ENCODE assay signal across 16 cellular contexts in the genomic region with DNA sequence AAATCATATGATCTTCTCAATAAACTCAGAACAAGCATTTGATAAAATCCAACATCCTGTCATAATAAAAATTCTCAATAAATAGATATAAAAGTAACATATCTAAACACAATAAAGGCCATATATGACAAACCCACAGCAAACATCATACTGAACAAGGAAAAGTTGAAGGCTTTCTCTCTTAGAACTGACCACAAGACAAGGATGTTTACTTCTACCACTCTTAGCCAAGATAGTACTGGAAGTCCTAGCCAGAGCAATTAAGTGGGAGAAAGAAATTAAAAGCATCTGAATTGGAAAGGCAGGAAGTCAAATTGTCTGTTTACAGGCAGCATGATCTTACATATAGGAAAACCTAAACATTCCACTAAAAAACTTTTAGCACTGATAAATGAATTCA.
DNase-seq lines count a peak whose midpoint lies in the region; ATAC-seq and TF ChIP-seq lines count a peak whose summit lies in the region.
"Had no signal": no experiment of that assay in that cellular context is flagged by ENCODE, and none has a peak within 500 bp of the region (broad histone marks: within the 10 kb centered on the region; RNA-seq: fewer than 3 reads in every experiment).

No MANE protein-coding gene starts in this region.

- no peaks in the 10 kb centered on the region for H3K79me2 ChIP-seq in PC-3 (ENCODE audit: low read length)

- H3K9me2 ChIP-seq in PC-3 (replicated peaks; ENCODE audit: low read length), result no peaks in the 10 kb centered on the region

- no peak overlapping the region for H2BK15ac ChIP-seq in mesenchymal stem cell (ENCODE audit: low read depth, poor library complexity, severe bottlenecking)

- intact Hi-C loops in PC-3 (cut with micrococcal nuclease), result loop anchor here (10.0 kb wide), 1 partner anchor 471 kb away; no protein-coding TSS in a partner anchor

- H3K23ac ChIP-seq in mesenchymal stem cell (ENCODE audit: low read length in 2 of 2), result no peak overlapping the region

- H3K14ac ChIP-seq in mesenchymal stem cell (ENCODE audit: low read length in 2 of 2), result no peak overlapping the region

- peak; percentile 54 for DNase-seq in H4 (ENCODE audit: low spot score)
- no peak for DNase-seq in PC-3
- DNase-seq in mesenchymal stem cell, result peak; percentile 81
- DNase-seq in RPMI8226, result no peak
- DNase-seq: AML-193; Caco-2; Calu3; CD4-positive, alpha-beta T cell; CD8-positive, alpha-beta T cell; DMS79 treated with DMSO at 0.1 percent for 48 hours; GF-D8 had no signal

- no peaks in the 10 kb centered on the region for H4K20me1 ChIP-seq in PC-3 (ENCODE audit: low read length)
- H4K20me1 ChIP-seq: BLaER1 treated with 17β-estradiol and CSF1 and Interleukin-3, amounts not matched to agents 10 nM and 100 nM had no signal

- H3K27ac ChIP-seq in PC-3 (ENCODE audit: low read length), result no peak overlapping the region
- H3K27ac ChIP-seq in mesenchymal stem cell (ENCODE audit: low read length, poor library complexity, severe bottlenecking), result no peak overlapping the region
- H3K27ac ChIP-seq: 22Rv1; A549; BLaER1 treated with 17β-estradiol and CSF1 and Interleukin-3, amounts not matched to agents 10 nM and 100 nM; C4-2B had no signal

- H3K9me3 ChIP-seq in PC-3 (ENCODE audit: low read length), result 0 out of 2 replicates have a peak, but pooled peaks cover 8% of the 10 kb centered on the region
- H3K9me3 ChIP-seq in mesenchymal stem cell (ENCODE audit: control insufficient read depth, low read length), result peaks cover 7% of the 10 kb centered on the region
- H3K9me3 ChIP-seq: A549; BLaER1 treated with 17β-estradiol and CSF1 and Interleukin-3, amounts not matched to agents 10 nM and 100 nM; Caco-2 had no signal

- H3K4ac ChIP-seq in mesenchymal stem cell (ENCODE audit: low read depth in 1 of 2, low read length in 2 of 2), result no peak overlapping the region

- POLR2A ChIA-PET in PC-3 (lab: Charles Lee; ENCODE audit: unreplicated experiment), result no interaction called here

- no peak overlapping the region for H4K91ac ChIP-seq in mesenchymal stem cell (ENCODE audit: low read length)

- BruUV-seq in PC-3 (replicated peaks; lab: Mats Ljungman, UMichigan), result no TSS peak

- H2AK5ac ChIP-seq in mesenchymal stem cell (ENCODE audit: low read length, severe bottlenecking), result no peak overlapping the region

- H3K4me2 ChIP-seq in PC-3 (ENCODE audit: low read length) (no peak overlapping the region), mesenchymal stem cell (ENCODE audit: low read length, poor library complexity, severe bottlenecking) (no peak overlapping the region)
- H3K4me2 ChIP-seq: A549; BLaER1 treated with 17β-estradiol and CSF1 and Interleukin-3, amounts not matched to agents 10 nM and 100 nM had no signal

- no peak overlapping the region for H2BK12ac ChIP-seq in mesenchymal stem cell (ENCODE audit: low read length in 2 of 2)

- H3K4me1 ChIP-seq in PC-3 (ENCODE audit: insufficient read depth, low read length) (no peaks in the 10 kb centered on the region), mesenchymal stem cell (ENCODE audit: control insufficient read depth, insufficient read depth, low read depth, low read length) (no peaks in the 10 kb centered on the region)
- H3K4me1 ChIP-seq: A549, Caco-2 had no signal

- H3K4me3 ChIP-seq in PC-3 (ENCODE audit: low read length), result no peak overlapping the region
- no peak overlapping the region for H3K4me3 ChIP-seq in mesenchymal stem cell (ENCODE audit: insufficient read depth in 1 of 2, low read depth in 1 of 2, low read length in 2 of 2)
- H3K4me3 ChIP-seq: A549; BLaER1 treated with 17β-estradiol and CSF1 and Interleukin-3, amounts not matched to agents 10 nM and 100 nM had no signal

- no peaks in the 10 kb centered on the region for H3K27me3 ChIP-seq in PC-3 (ENCODE audit: low read length)
- H3K27me3 ChIP-seq in mesenchymal stem cell (ENCODE audit: control insufficient read depth in 1 of 2, insufficient read depth in 1 of 2, low read length in 2 of 2), result no peaks in the 10 kb centered on the region
- H3K27me3 ChIP-seq: BLaER1 treated with 17β-estradiol and CSF1 and Interleukin-3, amounts not matched to agents 10 nM and 100 nM had no signal

- H3K36me3 ChIP-seq in PC-3 (ENCODE audit: low read depth, low read length) (no peaks in the 10 kb centered on the region), mesenchymal stem cell (ENCODE audit: control insufficient read depth in 1 of 2, insufficient read depth in 2 of 2, low read depth in 1 of 2, low read length in 2 of 2) (no peaks in the 10 kb centered on the region)
- H3K36me3 ChIP-seq: BLaER1 treated with 17β-estradiol and CSF1 and Interleukin-3, amounts not matched to agents 10 nM and 100 nM had no signal

- H3K18ac ChIP-seq in mesenchymal stem cell (ENCODE audit: low read depth in 1 of 2, low read length in 2 of 2), result no peak overlapping the region

- no peaks in the 10 kb centered on the region for H3K79me1 ChIP-seq in mesenchymal stem cell (replicated peaks; ENCODE audit: low read length, poor library complexity, severe bottlenecking)

- H2BK5ac ChIP-seq in mesenchymal stem cell (ENCODE audit: low read depth, low read length, poor library complexity, severe bottlenecking), result no peak overlapping the region

- H3K9ac ChIP-seq in PC-3 (ENCODE audit: low read length) (no peak overlapping the region), mesenchymal stem cell (ENCODE audit: low read length) (no peak overlapping the region)
- H3K9ac ChIP-seq: BLaER1 treated with 17β-estradiol and CSF1 and Interleukin-3, amounts not matched to agents 10 nM and 100 nM had no signal

- no peaks in the 10 kb centered on the region for H3F3A ChIP-seq in PC-3 (ENCODE audit: low read length, unreplicated experiment)

- CTCF ChIA-PET in PC-3 (lab: Charles Lee), result no interaction called here

- ATAC-seq in PC-3, result peak; percentile 35; the same call in 1 of the 2 replicates
- ATAC-seq in GM21786 (IDR thresholded peaks at IDR 0.05; ENCODE audit: unreplicated experiment), result no peak
- ATAC-seq: A549; CD8-positive, alpha-beta T cell had no signal

- H2AFZ ChIP-seq in PC-3 (ENCODE audit: low read length) (no peak overlapping the region), mesenchymal stem cell (ENCODE audit: low read depth, low read length) (no peak overlapping the region)

- no peak overlapping the region for H4K8ac ChIP-seq in mesenchymal stem cell (ENCODE audit: low read length)

- H2BK120ac ChIP-seq in mesenchymal stem cell (ENCODE audit: low read depth, low read length), result no peak overlapping the region

- no peak for TF ChIP-seq CTCF in PC-3 (conservative IDR thresholded peaks at IDR 0.05; ENCODE audit: low read depth, low read length)

Comparison
In these comparisons a context has a peak if more than half of its experiments do, and no peak if none do; other contexts are left out.
1. DNase-seq: peak in H4 (single experiment) and mesenchymal stem cell (single experiment); none in PC-3 (single experiment) and RPMI8226 (single experiment).